ENCODE assay signal across 27 cellular contexts in genomic region chr5:31435730-31436129, GRCh38.
"Had no signal": no experiment of that assay in that cellular context is flagged by ENCODE, and none has a peak within 500 bp of the region (broad histone marks: within the 10 kb centered on the region; RNA-seq: fewer than 3 reads in every experiment).

No MANE protein-coding gene starts in this region.

- H3K27me3 ChIP-seq: right atrium auricular region, right lobe of liver, tibial nerve, vagina had no signal

- H3K27me3 Mint-ChIP-seq: naive B cell; stimulated activated memory B cell treated with anti-CD40 and anti-IgM and Interleukin-4, amounts not matched to agents 10 μg/mL and 1 μg/mL and 100 μg/mL, for 72 hours; stimulated activated naive CD8-positive, alpha-beta T cell treated with anti-CD3 and anti-CD28 coated beads, Interleukin-15, amount 100 ng/mL, for 72 hours; type B pancreatic cell had no signal

- H3K4me1 ChIP-seq: left ventricle myocardium inferior, parathyroid adenoma, psoas muscle, right atrium auricular region, right lobe of liver, tibial nerve, vagina had no signal

- H3K9me3 Mint-ChIP-seq: immature natural killer cell; mesothelial cell of epicardium; naive B cell; natural killer cell; neural crest cell; stimulated activated memory B cell treated with anti-CD40 and anti-IgM and Interleukin-4, amounts not matched to agents 10 μg/mL and 1 μg/mL and 100 μg/mL, for 72 hours; stimulated activated naive CD8-positive, alpha-beta T cell treated with anti-CD3 and anti-CD28 coated beads, Interleukin-15, amount 100 ng/mL, for 72 hours; type B pancreatic cell had no signal

- H3K27ac ChIP-seq: left ventricle myocardium inferior, parathyroid adenoma, psoas muscle, right atrium auricular region, right lobe of liver, tibial nerve, vagina had no signal

- H3K4me1 Mint-ChIP-seq: immature natural killer cell; mesothelial cell of epicardium; naive B cell; neural crest cell; stimulated activated memory B cell treated with anti-CD40 and anti-IgM and Interleukin-4, amounts not matched to agents 10 μg/mL and 1 μg/mL and 100 μg/mL, for 72 hours; stimulated activated naive CD8-positive, alpha-beta T cell treated with anti-CD3 and anti-CD28 coated beads, Interleukin-15, amount 100 ng/mL, for 72 hours had no signal

- H3K9me3 ChIP-seq: left ventricle myocardium inferior, psoas muscle, right atrium auricular region, right lobe of liver, tibial nerve, vagina had no signal

- H3K4me3 ChIP-seq: left ventricle myocardium inferior, lung, psoas muscle, right atrium auricular region, right lobe of liver, smooth muscle cell, tibial nerve, vagina had no signal

- DNase-seq: hypothalamus; immature natural killer cell; kidney; left ventricle myocardium inferior; mesendoderm; naive B cell; natural killer cell; nucleus accumbens; psoas muscle; right lobe of liver; stimulated activated CD4-positive, alpha-beta T cell treated with anti-CD3 and anti-CD28 coated beads, Interleukin-1b, Interleukin-23, amount 100 ng/mL, for 48 hours; stimulated activated CD4-positive, alpha-beta T cell treated with anti-CD3 and anti-CD28 coated beads, Interleukin-2, amount 100 ng/mL, for 48 hours; stimulated activated CD4-positive, alpha-beta T cell treated with anti-CD3 and anti-CD28 coated beads, Interleukin-4, amount 100 ng/mL, for 4 hours; stimulated activated CD8-positive, alpha-beta memory T cell treated with anti-CD3 and anti-CD28 coated beads, Interleukin-4, amount 100 ng/mL, for 48 hours; stimulated activated naive CD4-positive, alpha-beta T cell treated with Interleukin-2 at 50 U/mL for 16 hours; stimulated activated naive CD8-positive, alpha-beta T cell treated with anti-CD3 and anti-CD28 coated beads, Interleukin-15, amount 100 ng/mL, for 72 hours; substantia nigra had no signal

- ATAC-seq: natural killer cell; psoas muscle; right lobe of liver; stimulated activated memory B cell treated with anti-CD40 and anti-IgM and Interleukin-4, amounts not matched to agents 10 μg/mL and 1 μg/mL and 100 μg/mL, for 72 hours; stimulated activated naive CD8-positive, alpha-beta T cell treated with anti-CD3 and anti-CD28 coated beads, Interleukin-15, amount 100 ng/mL, for 72 hours had no signal

- H3K4me3 Mint-ChIP-seq: immature natural killer cell; mesothelial cell of epicardium; naive B cell; natural killer cell; neural crest cell; stimulated activated memory B cell treated with anti-CD40 and anti-IgM and Interleukin-4, amounts not matched to agents 10 μg/mL and 1 μg/mL and 100 μg/mL, for 72 hours; stimulated activated naive CD8-positive, alpha-beta T cell treated with anti-CD3 and anti-CD28 coated beads, Interleukin-15, amount 100 ng/mL, for 72 hours; type B pancreatic cell had no signal

- H3K27ac Mint-ChIP-seq: immature natural killer cell; mesothelial cell of epicardium; natural killer cell; stimulated activated memory B cell treated with anti-CD40 and anti-IgM and Interleukin-4, amounts not matched to agents 10 μg/mL and 1 μg/mL and 100 μg/mL, for 72 hours; stimulated activated naive CD8-positive, alpha-beta T cell treated with anti-CD3 and anti-CD28 coated beads, Interleukin-15, amount 100 ng/mL, for 72 hours; type B pancreatic cell had no signal
